22 cellular contexts compared by ENCODE assay signal in genomic region chr1:110047463-110047862, GRCh38. TPM values are rescaled to one million over a fixed set of nuclear protein-coding genes. Genes with fewer than 3 reads are reported as not detected.
DNase-seq lines count a peak whose midpoint lies in the region; TF ChIP-seq lines count a peak whose summit lies in the region.
"Had no signal": no experiment of that assay in that cellular context is flagged by ENCODE, and none has a peak within 500 bp of the region (broad histone marks: within the 10 kb centered on the region; RNA-seq: fewer than 3 reads in every experiment).

No MANE protein-coding gene starts in this region.

- H3K9me3 Mint-ChIP-seq in HFFc6 (no peaks in the 10 kb centered on the region), MCF 10A (ENCODE audit: unreplicated experiment) (no peaks in the 10 kb centered on the region)
- H3K9me3 Mint-ChIP-seq: CD4-positive, alpha-beta T cell had no signal

- H3K27ac Mint-ChIP-seq in HFFc6 (no peak overlapping the region; the same call in 1 of the 2 replicates), MCF 10A (ENCODE audit: low read depth, unreplicated experiment) (no peak overlapping the region)
- H3K27ac Mint-ChIP-seq: CD4-positive, alpha-beta T cell had no signal

- no peaks in the 10 kb centered on the region for H3K4me1 ChIP-seq in effector memory CD4-positive, alpha-beta T cell (ENCODE audit: control insufficient read depth, insufficient read depth, low read length, poor library complexity, severe bottlenecking)
- H3K4me1 ChIP-seq: SJCRH30 had no signal

- no peak for DNase-seq in BJ (ENCODE audit: low read depth)
- DNase-seq in HFFc6, result no peak
- no peak for DNase-seq in WERI-Rb-1
- no peak for DNase-seq in epithelial cell of proximal tubule (ENCODE audit: low read depth)
- no peak for DNase-seq in effector memory CD4-positive, alpha-beta T cell
- DNase-seq in brain microvascular endothelial cell, result no peak
- no peak for DNase-seq in medulla oblongata (ENCODE audit: extremely low spot score)
- DNase-seq in MCF 10A (ENCODE audit: unreplicated experiment), result no peak
- DNase-seq: AML-193; CD4-positive, alpha-beta T cell; DND-41; GDM1; GOT3; MG63; NCI-H1092; NCI-H1694 treated with DMSO at 0.1 percent for 48 hours; NCI-H226; NCI-H524 treated with DMSO at 0.1 percent for 48 hours; SJCRH30 had no signal

- POLR2A ChIA-PET in BJ (lab: Charles Lee) (no interaction called here), MCF 10A (lab: Yijun Ruan, JAX) (no interaction called here)

- H3K36me3 Mint-ChIP-seq in HFFc6 (ENCODE audit: low read depth) (peaks cover 52% of the 10 kb centered on the region), MCF 10A (ENCODE audit: insufficient read depth, unreplicated experiment) (peaks cover 79% of the 10 kb centered on the region)

- intact Hi-C loops in MCF 10A (cut with micrococcal nuclease), result no loop called here

- H3K27me3 ChIP-seq in BJ (ENCODE audit: control insufficient read depth, insufficient read depth, low read length) (no peaks in the 10 kb centered on the region), WERI-Rb-1 (ENCODE audit: insufficient read depth, low read depth, severe bottlenecking) (no peaks in the 10 kb centered on the region), brain microvascular endothelial cell (replicated peaks) (no peaks in the 10 kb centered on the region)
- no peaks in the 10 kb centered on the region for H3K27me3 ChIP-seq in effector memory CD4-positive, alpha-beta T cell (replicated peaks; ENCODE audit: control insufficient read depth, insufficient read depth, low read length, poor library complexity, severe bottlenecking)
- H3K27me3 ChIP-seq: MG63, SJCRH30 had no signal

- no peaks in the 10 kb centered on the region for H3K9me3 ChIP-seq in WERI-Rb-1 (ENCODE audit: severe bottlenecking)
- H3K9me3 ChIP-seq in effector memory CD4-positive, alpha-beta T cell (ENCODE audit: control insufficient read depth, low read length), result no peaks in the 10 kb centered on the region
- H3K9me3 ChIP-seq: MG63, SJCRH30 had no signal

- H3K36me3 ChIP-seq in BJ (ENCODE audit: control insufficient read depth, insufficient read depth, low read length) (peaks cover 42% of the 10 kb centered on the region), WERI-Rb-1 (peaks cover 93% of the 10 kb centered on the region), brain microvascular endothelial cell (replicated peaks) (peaks cover 89% of the 10 kb centered on the region)
- H3K36me3 ChIP-seq in effector memory CD4-positive, alpha-beta T cell (ENCODE audit: control insufficient read depth, insufficient read depth, low read length), result peaks cover 99% of the 10 kb centered on the region

- 0 out of 2 replicates have a peak, but pooled peaks have one; percentile 3 for TF ChIP-seq CTCF in BJ (IDR thresholded peaks at IDR 0.05; ENCODE audit: insufficient read depth, low read depth, low read length)
- peak; percentile 23; the same call in 1 of the 2 replicates for TF ChIP-seq CTCF in HFFc6 (IDR thresholded peaks at IDR 0.05)
- TF ChIP-seq CTCF in WERI-Rb-1 (IDR thresholded peaks at IDR 0.05; ENCODE audit: low read depth, low read length), result 0 out of 2 replicates have a peak, but pooled peaks have one; percentile 24
- TF ChIP-seq CTCF in epithelial cell of proximal tubule (conservative IDR thresholded peaks at IDR 0.05; ENCODE audit: low read depth, low read length), result peak; percentile 16
- TF ChIP-seq CTCF in brain microvascular endothelial cell (IDR thresholded peaks at IDR 0.05; ENCODE audit: low read depth, low read length, missing control alignments), result no peak
- no peak for TF ChIP-seq CTCF in MCF 10A (IDR thresholded peaks at IDR 0.05; ENCODE audit: unreplicated experiment)

- CTCF ChIA-PET in BJ (lab: Yijun Ruan, JAX), result interaction anchor here (0.8 to 7.6 kb wide), 6 partner anchors 9 to 126 kb away, joined by 3 to 98 read pairs (median 4); partner anchors contain the start of gene STRIP1
- CTCF ChIA-PET in MCF 10A (lab: Yijun Ruan, JAX), result interaction anchor here (0.6 to 1.9 kb wide), 5 partner anchors 12 to 161 kb away, joined by 3 to 5 read pairs (median 3); no protein-coding TSS in a partner anchor

- no TSS peak for BruUV-seq in MCF 10A (replicated peaks; lab: Mats Ljungman, UMichigan)

- H3K27ac ChIP-seq in WERI-Rb-1, result no peak overlapping the region
- H3K27ac ChIP-seq in effector memory CD4-positive, alpha-beta T cell (ENCODE audit: insufficient read depth, low read length, poor library complexity, severe bottlenecking), result no peak overlapping the region
- H3K27ac ChIP-seq in brain microvascular endothelial cell, result no peak overlapping the region
- H3K27ac ChIP-seq: KMS-11, RWPE1, SJCRH30 had no signal

- H3K4me3 ChIP-seq in BJ (ENCODE audit: low read depth, low read length) (no peak overlapping the region), WERI-Rb-1 (ENCODE audit: low read depth, low read length) (no peak overlapping the region), epithelial cell of proximal tubule (ENCODE audit: low read depth, low read length) (no peak overlapping the region), brain microvascular endothelial cell (ENCODE audit: low read depth, low read length) (no peak overlapping the region)
- H3K4me3 ChIP-seq in effector memory CD4-positive, alpha-beta T cell (ENCODE audit: insufficient read depth, low read depth, low read length, poor library complexity, severe bottlenecking), result no peak overlapping the region
- H3K4me3 ChIP-seq: MG63, SJCRH30 had no signal

- in situ Hi-C loops in brain microvascular endothelial cell (cut with HindIII; ENCODE audit: low pct_ligation_motif_present, low sequenced_read_pairs), result no loop called here

- no peak overlapping the region for H3K4me3 Mint-ChIP-seq in HFFc6
- no peak overlapping the region for H3K4me3 Mint-ChIP-seq in MCF 10A (ENCODE audit: unreplicated experiment)
- H3K4me3 Mint-ChIP-seq: CD4-positive, alpha-beta T cell had no signal

- H3K27me3 Mint-ChIP-seq in HFFc6 (ENCODE audit: insufficient read depth) (peaks cover 4% of the 10 kb centered on the region), MCF 10A (ENCODE audit: insufficient read depth, unreplicated experiment) (no peaks in the 10 kb centered on the region)
- H3K27me3 Mint-ChIP-seq: CD4-positive, alpha-beta T cell had no signal

- peaks cover 44% of the 10 kb centered on the region for H3K4me1 Mint-ChIP-seq in HFFc6 (ENCODE audit: low read depth)
- H3K4me1 Mint-ChIP-seq in MCF 10A (ENCODE audit: insufficient read depth, unreplicated experiment), result peaks cover 7% of the 10 kb centered on the region

RNA-seq across cellular contexts. Expression of gene STRIP1, which starts 13.0 kb away (rescaled TPM):
- 37.3 and 46.2 TPM in 2 replicates for polyA plus RNA-seq in BJ (2011; rRNA removed)
- 35.2 and 49.0 TPM in 2 replicates for polyA minus RNA-seq in BJ (2011; rRNA and poly(A)+ RNA removed)
- total RNA-seq in HFFc6 (2021; fragmentation: NEBNext Ultra II Directional; extraction: Animal tissue kit (Norgen Biotek cat#: 25700)), result 10 to 100 TPM; 33.2 to 48.4 (median 36.8) TPM
- 28.6 and 28.9 TPM in 2 replicates for total RNA-seq in epithelial cell of proximal tubule
- total RNA-seq in MCF 10A (2022), result 35.6 and 40.6 TPM in 2 replicates

RNA-seq across cellular contexts. Expression of gene ALX3, which starts 23.0 kb away (rescaled TPM):
- 4.3 and 5.7 TPM in 2 replicates for polyA plus RNA-seq in BJ (2011; rRNA removed)
- polyA minus RNA-seq in BJ (2011; rRNA and poly(A)+ RNA removed), result 8.1 and 8.6 TPM in 2 replicates
- 10 to 100 TPM in 1 of 6 experiments, 1 to 10 TPM in 5; 1.0 to 10.0 (median 1.4) TPM for total RNA-seq in HFFc6 (2021; fragmentation: NEBNext Ultra II Directional; extraction: Animal tissue kit (Norgen Biotek cat#: 25700))
- total RNA-seq in epithelial cell of proximal tubule (not detected in 2 replicates), MCF 10A (2022) (not detected in 2 replicates)
- total RNA-seq: CD4-positive, alpha-beta T cell; OCI-LY7; SJCRH30 had no signal

Comparison
In these comparisons a context has a peak if more than half of its experiments do, and no peak if none do; other contexts are left out.
1. CTCF ChIP-seq: peak in BJ (single experiment), HFFc6 (single experiment), WERI-Rb-1 (single experiment) and epithelial cell of proximal tubule (single experiment); none in brain microvascular endothelial cell (single experiment) and MCF 10A (single experiment).